Comparison of ENCODE assay signal across 11 cellular contexts in genomic region chr18:38545071-38545470, GRCh38.
DNase-seq lines count a peak whose midpoint lies in the region; ATAC-seq and TF ChIP-seq lines count a peak whose summit lies in the region.
"Had no signal": no experiment of that assay in that cellular context is flagged by ENCODE, and none has a peak within 500 bp of the region (broad histone marks: within the 10 kb centered on the region; RNA-seq: fewer than 3 reads in every experiment).

No MANE protein-coding gene starts in this region.

- 74% methylated on average over 1 of the region's 1 CpG for WGBS in smooth muscle cell (ENCODE audit: low lambda C conversion rate)
- WGBS in spleen, 5 donors, result 44 to 75% (median 67%) methylated on average over 1 of the region's 1 CpG

- H3K79me2 ChIP-seq in smooth muscle cell (ENCODE audit: low read depth), result no peaks in the 10 kb centered on the region

- H3K4me2 ChIP-seq in smooth muscle cell, result no peak overlapping the region

- no peak for TF ChIP-seq POLR2A in spleen (IDR thresholded peaks at IDR 0.05)

- intact Hi-C loops in Right ventricle myocardium superior (cut with DNase I) (no loop called here), spleen (cut with DNase I; ENCODE audit: low total_unique reads) (no loop called here), CD14-positive monocyte (cut with micrococcal nuclease) (no loop called here)

- H3K36me3 ChIP-seq in cardiac muscle cell, result no peaks in the 10 kb centered on the region
- H3K36me3 ChIP-seq in smooth muscle cell (ENCODE audit: low read depth), result no peaks in the 10 kb centered on the region
- H3K36me3 ChIP-seq in spleen, result no peaks in the 10 kb centered on the region

- H3K9ac ChIP-seq in smooth muscle cell (ENCODE audit: low read depth), result no peak overlapping the region

- H3K4me3 ChIP-seq in cardiac muscle cell, result no peak overlapping the region
- H3K4me3 ChIP-seq in smooth muscle cell, result no peak overlapping the region
- no peak overlapping the region for H3K4me3 ChIP-seq in spleen

- H3K4me1 ChIP-seq in cardiac muscle cell (ENCODE audit: low read depth) (no peaks in the 10 kb centered on the region), smooth muscle cell (ENCODE audit: low read depth) (no peaks in the 10 kb centered on the region), spleen (no peaks in the 10 kb centered on the region)

- H3K27me3 Mint-ChIP-seq in CD14-positive monocyte (ENCODE audit: low read depth in 3 of 3), result no peaks in the 10 kb centered on the region
- H3K27me3 Mint-ChIP-seq: stimulated activated naive CD8-positive, alpha-beta T cell treated with anti-CD3 and anti-CD28 coated beads, Interleukin-15, Interleukin-2, amounts not matched to agents 100 ng/mL and 50 ng/mL, for 24 hours had no signal

- H3K9me3 ChIP-seq in cardiac muscle cell (ENCODE audit: low read depth) (no peaks in the 10 kb centered on the region), smooth muscle cell (replicated peaks; ENCODE audit: low read depth) (no peaks in the 10 kb centered on the region), spleen (no peaks in the 10 kb centered on the region)

- H3K27ac ChIP-seq in cardiac muscle cell (no peak overlapping the region), smooth muscle cell (ENCODE audit: low read depth) (no peak overlapping the region), spleen (no peak overlapping the region)

- H3K4me1 Mint-ChIP-seq in CD14-positive monocyte, result no peaks in the 10 kb centered on the region

- no peak for TF ChIP-seq CTCF in cardiac muscle cell (IDR thresholded peaks at IDR 0.05; ENCODE audit: low read depth, low read length)
- TF ChIP-seq CTCF in smooth muscle cell (IDR thresholded peaks at IDR 0.05; ENCODE audit: borderline replicate concordance, insufficient read depth, poor library complexity, severe bottlenecking), result peak; percentile 20
- no peak for TF ChIP-seq CTCF in spleen (IDR thresholded peaks at IDR 0.05 in 8 of 11, conservative IDR thresholded peaks at IDR 0.05 in 3 of 11)
- no peak for TF ChIP-seq CTCF in CD14-positive monocyte (IDR thresholded peaks at IDR 0.05)

- DNase-seq in cardiac muscle cell (ENCODE audit: low read depth in 1 of 2, low spot score in 1 of 2) (peak; percentile 1 to 32), Right ventricle myocardium superior (no peak), HT-29 (ENCODE audit: low spot score) (peak; percentile 22), astrocyte of the hippocampus (ENCODE audit: low read depth, low spot score) (peak; percentile 2), smooth muscle cell (lab: John Stamatoyannopoulos, UW; ENCODE audit: unreplicated experiment) (no peak), NK-92 (lab: John Stamatoyannopoulos, UW; ENCODE audit: unreplicated experiment) (no peak), spleen (no peak), CD14-positive monocyte (ENCODE audit: low spot score) (no peak)
- DNase-seq: kidney, NCI-H774 had no signal

- H3F3A ChIP-seq in smooth muscle cell (ENCODE audit: low read depth), result no peaks in the 10 kb centered on the region

- peaks cover 0 to 7% (median 0%) of the 10 kb centered on the region in 7 donors for H3K9me3 Mint-ChIP-seq in CD14-positive monocyte
- H3K9me3 Mint-ChIP-seq: stimulated activated naive CD8-positive, alpha-beta T cell treated with anti-CD3 and anti-CD28 coated beads, Interleukin-15, Interleukin-2, amounts not matched to agents 100 ng/mL and 50 ng/mL, for 24 hours had no signal

- no peak for ATAC-seq in Right ventricle myocardium superior (ENCODE audit: poor library complexity)

- H4K20me1 ChIP-seq in smooth muscle cell (ENCODE audit: low read depth), result no peaks in the 10 kb centered on the region

- H2AFZ ChIP-seq in smooth muscle cell (ENCODE audit: low read depth), result no peak overlapping the region

- no peak overlapping the region for H3K4me3 Mint-ChIP-seq in CD14-positive monocyte
- H3K4me3 Mint-ChIP-seq: stimulated activated naive CD8-positive, alpha-beta T cell treated with anti-CD3 and anti-CD28 coated beads, Interleukin-15, Interleukin-2, amounts not matched to agents 100 ng/mL and 50 ng/mL, for 24 hours had no signal

- H3K27me3 ChIP-seq in cardiac muscle cell, result no peaks in the 10 kb centered on the region
- no peaks in the 10 kb centered on the region for H3K27me3 ChIP-seq in smooth muscle cell (ENCODE audit: low read depth)
- H3K27me3 ChIP-seq in spleen (replicated peaks in 1 of 7), result no peaks in the 10 kb centered on the region

- no peaks in the 10 kb centered on the region for H3K36me3 Mint-ChIP-seq in CD14-positive monocyte

- H3K27ac Mint-ChIP-seq in CD14-positive monocyte, result no peak overlapping the region
- H3K27ac Mint-ChIP-seq: stimulated activated naive CD8-positive, alpha-beta T cell treated with anti-CD3 and anti-CD28 coated beads, Interleukin-15, Interleukin-2, amounts not matched to agents 100 ng/mL and 50 ng/mL, for 24 hours had no signal

Comparison
In these comparisons a context has a peak if more than half of its experiments do, and no peak if none do; other contexts are left out.
1. DNase-seq: peak in cardiac muscle cell (2 of 2), HT-29 (single experiment) and astrocyte of the hippocampus (single experiment); none in Right ventricle myocardium superior (single experiment), smooth muscle cell (single experiment), NK-92 (single experiment), spleen (single experiment) and CD14-positive monocyte (single experiment).